Comparison of ENCODE assay signal across 20 cellular contexts in the genomic region with DNA sequence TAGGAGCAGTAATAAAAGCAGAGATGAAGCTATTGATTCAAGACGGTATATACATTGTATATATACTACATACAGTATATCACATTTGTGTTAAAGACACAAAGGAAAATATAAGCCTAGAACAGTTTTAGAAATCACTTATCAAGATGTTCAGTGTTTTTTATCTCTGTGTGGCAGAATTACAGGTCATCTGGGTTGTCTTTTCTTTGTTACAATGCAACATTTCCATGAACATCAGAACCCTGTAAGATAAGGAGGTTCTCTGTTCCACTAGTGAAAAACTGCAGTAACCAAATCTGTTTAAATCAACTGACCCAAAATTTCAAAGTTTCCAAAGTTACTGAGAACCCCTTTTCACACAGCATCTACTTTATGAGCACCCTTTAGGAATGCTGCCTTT.
"Had no signal": no experiment of that assay in that cellular context is flagged by ENCODE, and none has a peak within 500 bp of the region (broad histone marks: within the 10 kb centered on the region; RNA-seq: fewer than 3 reads in every experiment).

No MANE protein-coding gene starts in this region.

- DNase-seq: activated CD4-positive, alpha-beta T cell treated with anti-CD3 and anti-CD28 coated beads for 4 hours; activated CD4-positive, alpha-beta T cell treated with anti-CD3 and anti-CD28 coated beads, Interleukin-2, amount 50 U/mL, for 48 hours; activated CD4-positive, CD25-positive, alpha-beta regulatory T cell; activated CD8-positive, alpha-beta memory T cell treated with anti-CD3 and anti-CD28 coated beads, Interleukin-2, amount 50 U/mL, for 48 hours; activated effector memory CD4-positive, alpha-beta T cell treated with Interleukin-2 at 50 U/mL for 16 hours; activated naive CD4-positive, alpha-beta T cell treated with anti-CD3 and anti-CD28 coated beads, Interleukin-2, amount 10 ng/mL, durations not matched to agents 7 days and 5 days; activated T-cell treated with anti-CD3 and anti-CD28 coated beads, Interleukin-2, amount 50 U/mL, for 4 hours; lower lobe of right lung; mesendoderm; mucosa of descending colon; psoas muscle; stimulated activated CD4-positive, alpha-beta T cell treated with anti-CD3 and anti-CD28 coated beads, Interleukin-4, amount 100 ng/mL, for 24 hours; substantia nigra; SW 1271; thyroid gland had no signal

- H3K9me3 ChIP-seq: lower lobe of right lung, mucosa of descending colon, psoas muscle, right atrium auricular region, thyroid gland had no signal

- H3K27me3 ChIP-seq: cardiac muscle cell, right atrium auricular region, thyroid gland had no signal

- H3K9me3 Mint-ChIP-seq: activated naive CD4-positive, alpha-beta T cell treated with anti-CD3 and anti-CD28 coated beads, Interleukin-2, amount 10 ng/mL, durations not matched to agents 7 days and 5 days; activated T-cell treated with anti-CD3 and anti-CD28 coated beads, Interleukin-2, amount 50 U/mL, for 4 hours; neural crest cell; stimulated activated naive CD8-positive, alpha-beta T cell treated with anti-CD3 and anti-CD28 coated beads, Interleukin-15, Interleukin-2, amounts not matched to agents 100 ng/mL and 50 ng/mL, for 24 hours had no signal

- H3K27ac ChIP-seq: cardiac muscle cell, lower lobe of right lung, psoas muscle, right atrium auricular region, thyroid gland had no signal

- H3K36me3 Mint-ChIP-seq: activated naive CD4-positive, alpha-beta T cell treated with anti-CD3 and anti-CD28 coated beads, Interleukin-2, amount 10 ng/mL, durations not matched to agents 7 days and 5 days had no signal

- H3K4me3 ChIP-seq: cardiac muscle cell, lower lobe of right lung, mucosa of descending colon, psoas muscle, right atrium auricular region, thyroid gland had no signal

- H3K27me3 Mint-ChIP-seq: stimulated activated naive CD8-positive, alpha-beta T cell treated with anti-CD3 and anti-CD28 coated beads, Interleukin-15, Interleukin-2, amounts not matched to agents 100 ng/mL and 50 ng/mL, for 24 hours had no signal

- H3K4me3 Mint-ChIP-seq: activated naive CD4-positive, alpha-beta T cell treated with anti-CD3 and anti-CD28 coated beads, Interleukin-2, amount 10 ng/mL, durations not matched to agents 7 days and 5 days; activated T-cell treated with anti-CD3 and anti-CD28 coated beads, Interleukin-2, amount 50 U/mL, for 4 hours; neural crest cell; stimulated activated naive CD8-positive, alpha-beta T cell treated with anti-CD3 and anti-CD28 coated beads, Interleukin-15, Interleukin-2, amounts not matched to agents 100 ng/mL and 50 ng/mL, for 24 hours had no signal

- ATAC-seq: activated T-cell treated with anti-CD3 and anti-CD28 coated beads, Interleukin-2, amount 50 U/mL, for 4 hours; left lobe of liver; lower lobe of right lung; mucosa of descending colon; psoas muscle had no signal

- H3K36me3 ChIP-seq: cardiac muscle cell, lower lobe of right lung, right atrium auricular region, thyroid gland had no signal

- H3K27ac Mint-ChIP-seq: stimulated activated naive CD8-positive, alpha-beta T cell treated with anti-CD3 and anti-CD28 coated beads, Interleukin-15, Interleukin-2, amounts not matched to agents 100 ng/mL and 50 ng/mL, for 24 hours had no signal
